In genomic region chr10:122144199-122144598, GRCh38 we compare ENCODE assay signal across 22 cellular contexts.
DNase-seq lines count a peak whose midpoint lies in the region; ATAC-seq and TF ChIP-seq lines count a peak whose summit lies in the region.
"Had no signal": no experiment of that assay in that cellular context is flagged by ENCODE, and none has a peak within 500 bp of the region (broad histone marks: within the 10 kb centered on the region; RNA-seq: fewer than 3 reads in every experiment).

No MANE protein-coding gene starts in this region.

- DNase-seq in right atrium auricular region (ENCODE audit: low spot score) (no peak), heart right ventricle (no peak), left lobe of liver (ENCODE audit: low spot score) (no peak), renal cortical epithelial cell (ENCODE audit: low read depth) (peak; percentile 70), NCI-H2107 treated with DMSO at 0.1 percent for 48 hours (lab: John Stamatoyannopoulos, UW; ENCODE audit: unreplicated experiment) (no peak), activated gamma-delta T cell treated with Interleukin-2 at 50 U/mL for 16 hours (no peak), NCI-H446 (lab: John Stamatoyannopoulos, UW) (no peak)
- DNase-seq: Calu3; CD8-positive, alpha-beta memory T cell; DMS153; GM23248; H9; KBM-7; NCI-H1092 treated with DMSO at 0.1 percent for 48 hours; NCI-H146; NCI-H2029 treated with DMSO at 0.1 percent for 48 hours; NCI-H2171; NCI-H526; Peyer's patch had no signal

- H3K9me3 ChIP-seq in right atrium auricular region = peaks cover 0 to 5% of the 10 kb centered on the region in 2 donors
- H3K9me3 ChIP-seq in heart right ventricle = peaks cover 0 to 10% (median 0%) of the 10 kb centered on the region in 11 donors
- H3K9me3 ChIP-seq: Peyer's patch had no signal

- peaks cover 30% of the 10 kb centered on the region for H3K36me3 ChIP-seq in right atrium auricular region
- peaks cover 0 to 30% (median 9%) of the 10 kb centered on the region in 9 donors for H3K36me3 ChIP-seq in heart right ventricle

- TF ChIP-seq CTCF in right atrium auricular region (IDR thresholded peaks at IDR 0.05) (no peak), heart right ventricle (IDR thresholded peaks at IDR 0.05) (no peak)

- no peaks in the 10 kb centered on the region for H3K27me3 ChIP-seq in right atrium auricular region
- no peaks in the 10 kb centered on the region for H3K27me3 ChIP-seq in heart right ventricle
- H3K27me3 ChIP-seq: Peyer's patch had no signal

- intact Hi-C loops in heart right ventricle (cut with DNase I) = loop anchor here in 7 of 10 donors (5.0 to 10.0 kb wide), 7 partner anchors 38 to 131 kb away; partner anchors contain the start of gene BTBD16 (in 1 of the 7)

- H3K4me3 ChIP-seq in right atrium auricular region = no peak overlapping the region
- no peak overlapping the region for H3K4me3 ChIP-seq in heart right ventricle
- H3K4me3 ChIP-seq: GM23248, Peyer's patch had no signal

- H3K4me1 ChIP-seq in right atrium auricular region (peaks cover 0 to 76% of the 10 kb centered on the region in 2 donors), heart right ventricle (peaks cover 46 to 85% (median 71%) of the 10 kb centered on the region in 9 donors)

- ATAC-seq in heart right ventricle (no peak), left lobe of liver (peak; percentile 51)
- ATAC-seq: Right ventricle myocardium inferior had no signal

- WGBS in heart right ventricle, 2 donors = 64 to 71% methylated on average over 2 of the region's 2 CpGs

- H3K27ac ChIP-seq in right atrium auricular region (peak overlapping the region; percentile 88 to 95), heart right ventricle (peak overlapping the region in 5 of 10 donors; percentile 6 to 94 (median 89))
- H3K27ac ChIP-seq: C4-2B, GM23248, HL-60, Peyer's patch had no signal
